Comparison of ENCODE assay signal across 15 cellular contexts in genomic region chr12:46150735-46151134, GRCh38.
"Had no signal": no experiment of that assay in that cellular context is flagged by ENCODE, and none has a peak within 500 bp of the region (broad histone marks: within the 10 kb centered on the region; RNA-seq: fewer than 3 reads in every experiment).

No MANE protein-coding gene starts in this region.

- DNase-seq: activated CD4-positive, alpha-beta T cell treated with anti-CD3 and anti-CD28 coated beads, Interleukin-2, amount 50 U/mL, for 4 hours; activated CD4-positive, CD25-positive, alpha-beta regulatory T cell treated with anti-CD3 and anti-CD28 coated beads, Interleukin-2, amount 50 U/mL, for 72 hours; activated effector memory CD4-positive, alpha-beta T cell treated with Interleukin-2 at 50 U/mL for 16 hours; activated naive CD8-positive, alpha-beta T cell treated with anti-CD3 and anti-CD28 coated beads, Interleukin-2, amount 10 ng/mL, durations not matched to agents 7 days and 5 days; activated T-cell treated with anti-CD3 and anti-CD28 coated beads, Interleukin-2, amount 50 U/mL, for 1 hour; effector CD4-positive, alpha-beta T cell; gastrocnemius medialis; heart right ventricle; posterior cingulate gyrus; T-helper 17 cell had no signal

- H3K4me3 ChIP-seq: ascending aorta, gastrocnemius medialis, heart right ventricle, right atrium auricular region, skin epidermis, tibial nerve had no signal

- H3K4me1 ChIP-seq: gastrocnemius medialis, right atrium auricular region had no signal

- H3K27ac Mint-ChIP-seq: activated naive CD8-positive, alpha-beta T cell treated with anti-CD3 and anti-CD28 coated beads, Interleukin-2, amount 10 ng/mL, durations not matched to agents 7 days and 5 days; T-helper 17 cell had no signal

- H3K4me3 Mint-ChIP-seq: activated naive CD8-positive, alpha-beta T cell treated with anti-CD3 and anti-CD28 coated beads, Interleukin-2, amount 10 ng/mL, durations not matched to agents 7 days and 5 days; T-helper 17 cell had no signal

- H3K36me3 ChIP-seq: ascending aorta, gastrocnemius medialis, heart right ventricle, right atrium auricular region, tibial nerve had no signal

- ATAC-seq: gastrocnemius medialis, heart right ventricle, left lobe of liver, T-helper 17 cell had no signal

- H3K27me3 ChIP-seq: ascending aorta, gastrocnemius medialis, right atrium auricular region, tibial nerve had no signal

- H3K4me1 Mint-ChIP-seq: T-helper 17 cell had no signal

- H3K27ac ChIP-seq: ascending aorta, gastrocnemius medialis, heart right ventricle, right atrium auricular region had no signal

- H3K9me3 Mint-ChIP-seq: activated naive CD8-positive, alpha-beta T cell treated with anti-CD3 and anti-CD28 coated beads, Interleukin-2, amount 10 ng/mL, durations not matched to agents 7 days and 5 days had no signal

- H3K36me3 Mint-ChIP-seq: activated naive CD8-positive, alpha-beta T cell treated with anti-CD3 and anti-CD28 coated beads, Interleukin-2, amount 10 ng/mL, durations not matched to agents 7 days and 5 days had no signal
